9 cellular contexts compared by ENCODE assay signal in the genomic region with DNA sequence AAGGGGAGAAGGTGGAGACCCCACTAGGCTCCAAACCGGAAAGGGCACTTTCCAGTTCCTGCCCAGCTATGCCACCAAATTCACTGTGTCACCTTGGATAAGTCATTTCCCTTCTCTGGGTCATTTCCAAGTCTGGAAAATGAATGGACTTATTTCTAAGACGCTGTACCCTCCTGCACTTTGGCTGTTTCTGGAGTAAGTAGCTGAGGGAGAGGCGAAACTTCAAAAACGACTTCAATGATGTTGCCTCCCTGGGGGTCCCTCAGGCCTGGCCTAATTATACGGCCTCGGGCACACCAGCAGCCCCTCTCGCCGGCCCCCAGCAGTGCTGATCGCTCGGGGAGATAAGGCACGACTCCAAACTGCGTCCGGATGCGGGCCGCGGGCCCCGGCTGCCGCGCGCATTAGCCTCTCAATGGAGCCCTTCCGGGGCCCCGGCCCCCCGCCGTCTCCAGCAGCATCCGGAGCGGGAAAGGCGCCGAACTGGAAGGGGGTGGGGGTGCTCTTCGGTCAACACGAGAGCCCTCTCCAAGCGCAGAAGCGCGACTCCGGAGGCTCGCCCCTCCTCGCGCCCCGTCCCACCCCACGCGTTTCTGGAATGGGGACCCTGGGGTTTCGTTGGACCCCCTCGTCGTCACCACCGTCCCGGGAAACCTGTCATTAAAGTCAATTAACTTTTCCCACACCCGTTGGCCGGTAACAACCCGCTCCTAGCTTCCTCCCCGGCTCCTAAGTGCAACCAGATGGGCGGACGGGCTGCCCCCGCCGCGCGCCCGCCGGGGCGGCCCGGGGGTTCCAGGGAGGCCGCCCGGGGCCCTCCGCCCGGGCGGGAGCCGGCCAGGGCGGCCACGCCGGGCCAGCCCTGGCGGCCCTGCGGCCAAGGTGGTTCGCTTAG. TPM values are rescaled to one million over a fixed set of nuclear protein-coding genes. Genes with fewer than 3 reads are reported as not detected.
DNase-seq lines count a peak whose midpoint lies in the region; ATAC-seq, FAIRE-seq and TF ChIP-seq lines count a peak whose summit lies in the region.
"Had no signal": no experiment of that assay in that cellular context is flagged by ENCODE, and none has a peak within 500 bp of the region (broad histone marks: within the 10 kb centered on the region; RNA-seq: fewer than 3 reads in every experiment).

No MANE protein-coding gene starts in this region.

- H4K20me1 ChIP-seq in DND-41 (ENCODE audit: insufficient read depth, low read length) (peaks cover 25% of the 10 kb centered on the region), endothelial cell of umbilical vein (replicated peaks; ENCODE audit: control insufficient read depth, extremely low read depth, insufficient read depth, low read length) (no peaks in the 10 kb centered on the region)

- H3K4me1 Mint-ChIP-seq in mesothelial cell of epicardium = peaks cover 53% of the 10 kb centered on the region

- no peaks in the 10 kb centered on the region for H3K9me3 ChIP-seq in DND-41 (ENCODE audit: insufficient read depth, low read length, severe bottlenecking)
- no peaks in the 10 kb centered on the region for H3K9me3 ChIP-seq in endothelial cell of umbilical vein (replicated peaks; ENCODE audit: control insufficient read depth, insufficient read depth, low read length)
- no peaks in the 10 kb centered on the region for H3K9me3 ChIP-seq in upper lobe of right lung

- FAIRE-seq in endothelial cell of umbilical vein (lab: Jason Lieb, UNC) = peak; percentile 75
- FAIRE-seq: TTC549 had no signal

- peak overlapping the region; percentile 90 for H3K27ac Mint-ChIP-seq in mesothelial cell of epicardium

- H3K27ac ChIP-seq in DND-41 (ENCODE audit: low read length) = peak overlapping the region; percentile 35
- peak overlapping the region; percentile 98 for H3K27ac ChIP-seq in VCaP
- H3K27ac ChIP-seq in endothelial cell of umbilical vein (ENCODE audit: insufficient read depth, low read depth, low read length) = peak overlapping the region; percentile 96
- H3K27ac ChIP-seq in upper lobe of right lung = peak overlapping the region; percentile 91

- TF ChIP-seq POLR2A in endothelial cell of umbilical vein (IDR thresholded peaks at IDR 0.05; ENCODE audit: low read depth, low read length) = no peak

- ATAC-seq in DND-41 (ENCODE audit: insufficient read depth, low read depth) (peak; percentile 38), upper lobe of right lung (peak; percentile 1), HG03095 (IDR thresholded peaks at IDR 0.05; ENCODE audit: unreplicated experiment) (no peak), GM21390 (IDR thresholded peaks at IDR 0.05; ENCODE audit: unreplicated experiment) (no peak)

- H3K27me3 ChIP-seq in DND-41 (ENCODE audit: insufficient read depth, low read length, poor library complexity) (peaks cover 23% of the 10 kb centered on the region), endothelial cell of umbilical vein (ENCODE audit: control insufficient read depth in 2 of 2, insufficient read depth in 2 of 2, low read length in 2 of 2) (no peaks in the 10 kb centered on the region), upper lobe of right lung (no peaks in the 10 kb centered on the region)

- H3K79me2 ChIP-seq in DND-41 (ENCODE audit: insufficient read depth, low read length) = peaks cover 29% of the 10 kb centered on the region
- peaks cover 2% of the 10 kb centered on the region for H3K79me2 ChIP-seq in endothelial cell of umbilical vein (ENCODE audit: control insufficient read depth, insufficient read depth, low read length)

- H3K9me3 Mint-ChIP-seq in mesothelial cell of epicardium = no peaks in the 10 kb centered on the region

- H3K4me1 ChIP-seq in DND-41 (ENCODE audit: insufficient read depth, low read length) (peaks cover 75% of the 10 kb centered on the region), endothelial cell of umbilical vein (ENCODE audit: control insufficient read depth, extremely low read depth, insufficient read depth, low read length) (peaks cover 40% of the 10 kb centered on the region), upper lobe of right lung (peaks cover 51% of the 10 kb centered on the region)

- TF ChIP-seq CTCF in DND-41 (IDR thresholded peaks at IDR 0.05; ENCODE audit: borderline replicate concordance, extremely low read depth, low read length, poor library complexity, severe bottlenecking) (no peak), VCaP (conservative IDR thresholded peaks at IDR 0.05) (no peak), endothelial cell of umbilical vein (IDR thresholded peaks at IDR 0.05; ENCODE audit: extremely low read depth in 1 of 2, insufficient read depth in 1 of 2, low read depth in 1 of 2, low read length in 2 of 2) (no peak), mesothelial cell of epicardium (IDR thresholded peaks at IDR 0.05; ENCODE audit: unreplicated experiment) (no peak), upper lobe of right lung (IDR thresholded peaks at IDR 0.05) (no peak)

- TSS peak; percentile 2 for BruUV-seq in endothelial cell of umbilical vein (replicated peaks; lab: Mats Ljungman, UMichigan)

- peak overlapping the region; percentile 51 for H3K9ac ChIP-seq in DND-41 (ENCODE audit: low read depth, low read length)
- H3K9ac ChIP-seq in endothelial cell of umbilical vein (replicated peaks; ENCODE audit: extremely low read depth, insufficient read depth, low read length) = peak overlapping the region; percentile 98

- intact Hi-C loops in endothelial cell of umbilical vein (cut with micrococcal nuclease) = loop anchor here (1.0 kb wide), 7 partner anchors 52 to 175 kb away; no protein-coding TSS in a partner anchor
- intact Hi-C loops in upper lobe of right lung (cut with DNase I) = no loop called here

- POLR2A ChIA-PET in endothelial cell of umbilical vein (lab: Charles Lee) = interaction anchor here (0.7 to 1.2 kb wide), 7 partner anchors 120 to 360 kb away, joined by 3 to 10 read pairs (median 4); no protein-coding TSS in a partner anchor

- H3K4me2 ChIP-seq in DND-41 (ENCODE audit: insufficient read depth, low read length) (peak overlapping the region; percentile 89), endothelial cell of umbilical vein (ENCODE audit: insufficient read depth, low read length) (peak overlapping the region; percentile 56)

- H2AFZ ChIP-seq in DND-41 (ENCODE audit: low read depth, low read length) (no peak overlapping the region), endothelial cell of umbilical vein (ENCODE audit: low read depth, low read length) (no peak overlapping the region)

- H3K4me3 ChIP-seq in DND-41 (ENCODE audit: low read depth in 1 of 2, low read length in 2 of 2) = peak overlapping the region in 1 of 2 experiments; percentile 48; a peak in 2 of 4 replicates
- peak overlapping the region in 1 of 3 experiments; percentile 28 for H3K4me3 ChIP-seq in endothelial cell of umbilical vein (replicated peaks in 1 of 3; ENCODE audit: insufficient read depth in 1 of 3, low read depth in 1 of 3, low read length in 3 of 3)
- H3K4me3 ChIP-seq in upper lobe of right lung = peak overlapping the region; percentile 48

- H3K36me3 ChIP-seq in DND-41 (ENCODE audit: insufficient read depth, low read length) = peaks cover 24% of the 10 kb centered on the region
- no peaks in the 10 kb centered on the region for H3K36me3 ChIP-seq in endothelial cell of umbilical vein (ENCODE audit: control insufficient read depth in 2 of 2, extremely low read depth in 1 of 2, insufficient read depth in 2 of 2, low read length in 2 of 2)
- no peaks in the 10 kb centered on the region for H3K36me3 ChIP-seq in upper lobe of right lung

- H3K9me1 ChIP-seq in endothelial cell of umbilical vein (replicated peaks; ENCODE audit: control insufficient read depth, extremely low read depth, insufficient read depth, low read length) = no peaks in the 10 kb centered on the region

- H3K4me3 Mint-ChIP-seq in mesothelial cell of epicardium = peak overlapping the region; percentile 90

- dilution Hi-C loops in endothelial cell of umbilical vein (cut with MboI; ENCODE audit: extremely low pct_ligation_motif_present, low sequenced_read_pairs) = no loop called here

- H3K27me3 Mint-ChIP-seq in mesothelial cell of epicardium (ENCODE audit: low read depth) = no peaks in the 10 kb centered on the region

- CTCF ChIA-PET in endothelial cell of umbilical vein (lab: Charles Lee) = interaction anchor here (0.6 to 11.1 kb wide), 18 partner anchors 20 to 475 kb away, joined by 3 to 338 read pairs (median 4); no protein-coding TSS in a partner anchor

- DNase-seq in DND-41 (peak; percentile 79), HuH-7.5 (ENCODE audit: low spot score) (peak; percentile 61), endothelial cell of umbilical vein (ENCODE audit: low read depth, low spot score) (peak; percentile 77), mesothelial cell of epicardium (ENCODE audit: low spot score in 2 of 2, unreplicated experiment in 2 of 2) (peak; percentile 50 to 74), upper lobe of right lung (peak; percentile 85)

- peaks cover 7% of the 10 kb centered on the region for H3K36me3 Mint-ChIP-seq in mesothelial cell of epicardium

TF ChIP-seq in endothelial cell of umbilical vein, 7 proteins besides CTCF, POLR2A, EP300 and RAD21:
- no peak for TF ChIP-seq POLR2AphosphoS5 (IDR thresholded peaks at IDR 0.05; ENCODE audit: insufficient read depth, low read depth, low read length)
- peak; percentile 93 for TF ChIP-seq GATA2 (IDR thresholded peaks at IDR 0.05; ENCODE audit: insufficient read depth, insufficient read length, low read depth, low read length)

RNA-seq across cellular contexts. Expression of a gene that starts 4.8 kb away (rescaled TPM):
- total RNA-seq in endothelial cell of umbilical vein (42.0 and 60.5 TPM in 2 replicates), mesothelial cell of epicardium (99.9 to 108 TPM (median 104 TPM) in 3 replicates), upper lobe of right lung (43.6 TPM)
- 107 and 210 TPM in 2 replicates for polyA plus RNA-seq in endothelial cell of umbilical vein
- 174 and 181 TPM in 2 replicates for polyA plus RNA-seq in endothelial cell of umbilical vein (2011; cell fraction: cytosol; rRNA removed)
- polyA plus RNA-seq in endothelial cell of umbilical vein (2011; cell fraction: nucleus; rRNA removed) = 490 and 585 TPM in 2 replicates
- 113 and 202 TPM in 2 replicates for polyA plus RNA-seq in endothelial cell of umbilical vein (2012)
- polyA minus RNA-seq in endothelial cell of umbilical vein = 33.7 and 77.6 TPM in 2 replicates
- polyA minus RNA-seq in endothelial cell of umbilical vein (2011; cell fraction: cytosol; rRNA and poly(A)+ RNA removed) = 16.0 TPM
- polyA minus RNA-seq in endothelial cell of umbilical vein (2011; cell fraction: nucleus; rRNA and poly(A)+ RNA removed) = 291 and 514 TPM in 2 replicates

Comparison
In these comparisons a context has a peak if more than half of its experiments do, and no peak if none do; other contexts are left out.
1. ATAC-seq: peak in DND-41 (single experiment) and upper lobe of right lung (single experiment); none in HG03095 (single experiment) and GM21390 (single experiment).
2. H3K27ac ChIP-seq: peak in every context shown above with its lines; median percentile 98 in VCaP; 96 in endothelial cell of umbilical vein; 91 in upper lobe of right lung; 35 in DND-41.
3. Peak in every context shown above with its lines, with median percentiles within 50 percentile points of each other: DNase-seq.